ENCODE assay signal across 31 cellular contexts in genomic region chr20:46618316-46619110, GRCh38. TPM values are rescaled to one million over a fixed set of nuclear protein-coding genes. Genes with fewer than 3 reads are reported as not detected.
"Had no signal": no experiment of that assay in that cellular context is flagged by ENCODE, and none has a peak within 500 bp of the region (broad histone marks: within the 10 kb centered on the region; RNA-seq: fewer than 3 reads in every experiment).

No MANE protein-coding gene starts in this region.

- FAIRE-seq: astrocyte had no signal

- H3K36me3 ChIP-seq: SJCRH30 had no signal

- H3K36me3 Mint-ChIP-seq: activated naive CD8-positive, alpha-beta T cell; brain had no signal

- H3K27me3 Mint-ChIP-seq: brain had no signal

- DNase-seq: activated CD4-positive, alpha-beta T cell treated with anti-CD3 and anti-CD28 coated beads for 4 hours; activated CD4-positive, alpha-beta T cell treated with anti-CD3 and anti-CD28 coated beads, Interleukin-2, amount 50 U/mL, for 4 hours; activated CD8-positive, alpha-beta memory T cell treated with anti-CD3 and anti-CD28 coated beads, Interleukin-2, amount 50 U/mL, for 48 hours; activated CD8-positive, alpha-beta T cell treated with anti-CD3 and anti-CD28 coated beads, Interleukin-2, amount 10 ng/mL, durations not matched to agents 7 days and 5 days; activated effector memory CD4-positive, alpha-beta T cell treated with anti-CD3 and anti-CD28 coated beads, Interleukin-2, amount 50 U/mL, for 16 hours; activated naive CD4-positive, alpha-beta T cell treated with Interleukin-2 at 50 U/mL for 16 hours; activated T-cell treated with anti-CD3 and anti-CD28 coated beads, Interleukin-2, amount 50 U/mL, for 4 hours; amygdala; KG1; NCI-H1048; NCI-H146; NCI-H187 treated with DMSO at 0.1 percent for 48 hours; NCI-H2081 treated with DMSO at 0.1 percent for 48 hours; NCI-H2227 treated with DMSO at 0.1 percent for 48 hours; NCI-H446 treated with DMSO at 0.1 percent for 48 hours; NCI-H524 treated with DMSO at 0.1 percent for 48 hours; NCI-H748 treated with DMSO at 0.1 percent for 48 hours; Right ventricle myocardium superior; SJCRH30; SK-N-SH; T-helper 1 cell had no signal

- H3K9me3 Mint-ChIP-seq: brain; central memory CD8-positive, alpha-beta T cell had no signal

- ATAC-seq: activated CD4-positive, CD25-positive, alpha-beta regulatory T cell treated with anti-CD3 and anti-CD28 coated beads, Interleukin-2, amount 50 U/mL, for 24 hours; activated CD8-positive, alpha-beta T cell treated with anti-CD3 and anti-CD28 coated beads, Interleukin-2, amount 10 ng/mL, durations not matched to agents 7 days and 5 days; activated T-cell treated with anti-CD3 and anti-CD28 coated beads, Interleukin-2, amount 50 U/mL, for 4 hours; Panc1 had no signal

- H3K4me1 Mint-ChIP-seq: central memory CD8-positive, alpha-beta T cell had no signal

- H3K9ac ChIP-seq: SK-N-SH had no signal

- H3K4me2 ChIP-seq: SK-N-SH had no signal

- H3K9me3 ChIP-seq: SJCRH30, SK-N-SH had no signal

- H3K4me3 Mint-ChIP-seq: activated CD8-positive, alpha-beta T cell treated with anti-CD3 and anti-CD28 coated beads, Interleukin-2, amount 10 ng/mL, durations not matched to agents 7 days and 5 days; activated naive CD8-positive, alpha-beta T cell; activated T-cell treated with anti-CD3 and anti-CD28 coated beads, Interleukin-2, amount 50 U/mL, for 4 hours; brain; central memory CD8-positive, alpha-beta T cell had no signal

- H3K4me3 ChIP-seq: SJCRH30 had no signal

- H3K27ac ChIP-seq: RWPE1, SJCRH30 had no signal

- H3K27ac Mint-ChIP-seq: activated CD8-positive, alpha-beta T cell treated with anti-CD3 and anti-CD28 coated beads, Interleukin-2, amount 10 ng/mL, durations not matched to agents 7 days and 5 days; activated naive CD8-positive, alpha-beta T cell; brain had no signal

- H3K27me3 ChIP-seq: SJCRH30 had no signal

RNA-seq across cellular contexts. Expression of gene SLC13A3, which starts 32.7 kb away (rescaled TPM):
- total RNA-seq: activated CD8-positive, alpha-beta T cell treated with anti-CD3 and anti-CD28 coated beads, Interleukin-2, amount 10 ng/mL, durations not matched to agents 7 days and 5 days; M059J; OCI-LY7; SJCRH30; T-helper 2 cell treated with Interferon-gamma antibody and Interleukin-4, amounts not matched to agents 100 ng/mL and 5 ng/mL, for 36 hours had no signal
